20 cellular contexts compared by ENCODE assay signal in genomic region chr2:238433300-238433915, GRCh38. TPM values are rescaled to one million over a fixed set of nuclear protein-coding genes. Genes with fewer than 3 reads are reported as not detected.
DNase-seq lines count a peak whose midpoint lies in the region; ATAC-seq and TF ChIP-seq lines count a peak whose summit lies in the region.
"Had no signal": no experiment of that assay in that cellular context is flagged by ENCODE, and none has a peak within 500 bp of the region (broad histone marks: within the 10 kb centered on the region; RNA-seq: fewer than 3 reads in every experiment).

No MANE protein-coding gene starts in this region.

- H3K4me1 Mint-ChIP-seq in WTC11: no peaks in the 10 kb centered on the region
- H3K4me1 Mint-ChIP-seq in immature natural killer cell: peaks cover 54 to 89% of the 10 kb centered on the region in 2 donors

- no peak overlapping the region for H3K27ac Mint-ChIP-seq in WTC11
- peak overlapping the region in 5 of 6 donors; percentile 25 to 65 (median 34) for H3K27ac Mint-ChIP-seq in immature natural killer cell
- H3K27ac Mint-ChIP-seq: activated CD4-positive, alpha-beta memory T cell treated with anti-CD3 and anti-CD28 coated beads, Interleukin-2, amount 10 ng/mL, durations not matched to agents 7 days and 5 days; activated T-helper 17 cell treated with anti-CD3 and anti-CD28 coated beads, Interleukin-2, amount 50 U/mL, for 72 hours had no signal

- H3K36me3 Mint-ChIP-seq in WTC11 (peaks cover 42% of the 10 kb centered on the region), immature natural killer cell (peaks cover 19 to 34% (median 20%) of the 10 kb centered on the region in 3 donors)

- H3K4me3 ChIP-seq in ACC112 (ENCODE audit: low read depth, low read length) (no peak overlapping the region), GM12875 (ENCODE audit: low read depth, low read length) (no peak overlapping the region), Karpas-422 (ENCODE audit: low read length) (no peak overlapping the region)
- H3K4me3 ChIP-seq: ascending aorta, esophagus muscularis mucosa, right atrium auricular region, SK-N-MC, testis had no signal

- H3K9me3 Mint-ChIP-seq in WTC11: no peaks in the 10 kb centered on the region
- H3K9me3 Mint-ChIP-seq in immature natural killer cell: no peaks in the 10 kb centered on the region
- H3K9me3 Mint-ChIP-seq: activated CD4-positive, alpha-beta memory T cell treated with anti-CD3 and anti-CD28 coated beads, Interleukin-2, amount 10 ng/mL, durations not matched to agents 7 days and 5 days; activated T-helper 17 cell treated with anti-CD3 and anti-CD28 coated beads, Interleukin-2, amount 50 U/mL, for 72 hours had no signal

- CTCF ChIA-PET in WTC11 (lab: Charles Lee): interaction anchor here (0.5 to 4.6 kb wide), 13 partner anchors 12 to 155 kb away, joined by 3 to 61 read pairs (median 4); no protein-coding TSS in a partner anchor

- H3K27ac ChIP-seq in ACC112 (ENCODE audit: low read depth, low read length) (peak overlapping the region; percentile 100), Karpas-422 (ENCODE audit: low read length) (no peak overlapping the region)
- H3K27ac ChIP-seq: ascending aorta, esophagus muscularis mucosa, right atrium auricular region, SK-N-MC, testis had no signal

- H3K4me3 Mint-ChIP-seq in WTC11 (no peak overlapping the region), immature natural killer cell (no peak overlapping the region)
- H3K4me3 Mint-ChIP-seq: activated CD4-positive, alpha-beta memory T cell treated with anti-CD3 and anti-CD28 coated beads, Interleukin-2, amount 10 ng/mL, durations not matched to agents 7 days and 5 days; activated T-helper 17 cell treated with anti-CD3 and anti-CD28 coated beads, Interleukin-2, amount 50 U/mL, for 72 hours had no signal

- H3K27me3 ChIP-seq in ACC112 (ENCODE audit: insufficient read depth, low read length) (no peaks in the 10 kb centered on the region), Karpas-422 (ENCODE audit: low read length) (no peaks in the 10 kb centered on the region)
- H3K27me3 ChIP-seq: ascending aorta, esophagus muscularis mucosa, right atrium auricular region, testis had no signal

- H3K36me3 ChIP-seq in ACC112 (ENCODE audit: insufficient read depth, low read length) (peaks cover 35% of the 10 kb centered on the region), Karpas-422 (ENCODE audit: insufficient read depth, low read length) (peaks cover 19% of the 10 kb centered on the region; the same call in 1 of the 2 replicates)

- no peaks in the 10 kb centered on the region for H3K9me2 ChIP-seq in Karpas-422 (replicated peaks; ENCODE audit: insufficient read depth, low read length)

- H3K9ac ChIP-seq in Karpas-422 (ENCODE audit: low read length): no peak overlapping the region

- no peak overlapping the region for H3K4me2 ChIP-seq in Karpas-422 (ENCODE audit: low read depth, low read length, poor library complexity, severe bottlenecking)

- POLR2A ChIA-PET in WTC11 (lab: Charles Lee): no interaction called here

- H3K4me1 ChIP-seq in ACC112 (ENCODE audit: control insufficient read depth, insufficient read depth, low read length, unreplicated experiment): peaks cover 74% of the 10 kb centered on the region
- H3K4me1 ChIP-seq in Karpas-422 (ENCODE audit: low read length): peaks cover 4% of the 10 kb centered on the region
- H3K4me1 ChIP-seq: testis had no signal

- 0 out of 2 replicates have a peak, but pooled peaks have one; percentile 1 for TF ChIP-seq CTCF in GM12875 (IDR thresholded peaks at IDR 0.05; ENCODE audit: borderline replicate concordance, insufficient read depth, low read depth, low read length)
- TF ChIP-seq CTCF in WTC11 (IDR thresholded peaks at IDR 0.05): no peak

- ATAC-seq in WTC11: peak; percentile 64; the same call in 1 of the 2 replicates
- ATAC-seq in HG02938 (IDR thresholded peaks at IDR 0.05; ENCODE audit: unreplicated experiment): no peak
- no peak for ATAC-seq in activated CD4-positive, CD25-positive, alpha-beta regulatory T cell treated with anti-CD3 and anti-CD28 coated beads, Interleukin-2, amount 50 U/mL, for 24 hours
- ATAC-seq: activated T-helper 17 cell treated with anti-CD3 and anti-CD28 coated beads, Interleukin-2, amount 50 U/mL, for 72 hours had no signal

- no peaks in the 10 kb centered on the region for H3K9me3 ChIP-seq in Karpas-422 (ENCODE audit: low read length)
- H3K9me3 ChIP-seq: testis had no signal

- H4K20me1 ChIP-seq in Karpas-422 (ENCODE audit: insufficient read depth, low read depth, low read length): peaks cover 17% of the 10 kb centered on the region

- no peaks in the 10 kb centered on the region for H3K27me3 Mint-ChIP-seq in WTC11 (ENCODE audit: low read depth)
- H3K27me3 Mint-ChIP-seq in immature natural killer cell (ENCODE audit: low read depth in 3 of 3): no peaks in the 10 kb centered on the region
- H3K27me3 Mint-ChIP-seq: activated CD4-positive, alpha-beta memory T cell treated with anti-CD3 and anti-CD28 coated beads, Interleukin-2, amount 10 ng/mL, durations not matched to agents 7 days and 5 days; activated T-helper 17 cell treated with anti-CD3 and anti-CD28 coated beads, Interleukin-2, amount 50 U/mL, for 72 hours had no signal

- no peak for DNase-seq in WTC11 (ENCODE audit: low spot score)
- DNase-seq in immature natural killer cell: no peak
- DNase-seq in Karpas-422: no peak
- no peak for DNase-seq in stimulated activated CD4-positive, alpha-beta T cell treated with anti-CD3 and anti-CD28 coated beads, Interleukin-4, amount 100 ng/mL, for 24 hours
- DNase-seq: activated CD4-positive, alpha-beta memory T cell treated with anti-CD3 and anti-CD28 coated beads, Interleukin-2, amount 10 ng/mL, durations not matched to agents 7 days and 5 days; COR-L47; H7; head of caudate nucleus; NCI-H187 treated with DMSO at 0.1 percent for 48 hours; NCI-H510A; testis had no signal

- H3K79me2 ChIP-seq in ACC112 (ENCODE audit: control insufficient read depth, insufficient read depth, low read length, unreplicated experiment) (peaks cover 83% of the 10 kb centered on the region), Karpas-422 (ENCODE audit: low read length) (peaks cover 93% of the 10 kb centered on the region)

- H2AFZ ChIP-seq in ACC112 (ENCODE audit: low read length, unreplicated experiment) (no peak overlapping the region), Karpas-422 (ENCODE audit: low read length) (no peak overlapping the region)

TF ChIP-seq in WTC11, 78 proteins besides CTCF, POLR2A, EP300 and RAD21:
- TF ChIP-seq CREM (CRISPR knock-in tag; IDR thresholded peaks at IDR 0.05) (no peak), RORB (CRISPR knock-in tag; IDR thresholded peaks at IDR 0.05) (no peak), ZNF263 (CRISPR knock-in tag; IDR thresholded peaks at IDR 0.05; ENCODE audit: low read depth) (no peak), JUN (CRISPR knock-in tag; IDR thresholded peaks at IDR 0.05) (no peak), TEAD1 (CRISPR knock-in tag; IDR thresholded peaks at IDR 0.05) (no peak), SP1 (CRISPR knock-in tag; conservative IDR thresholded peaks at IDR 0.05) (no peak), CDX4 (CRISPR knock-in tag; IDR thresholded peaks at IDR 0.05; ENCODE audit: borderline replicate concordance) (no peak), NFYB (CRISPR knock-in tag; conservative IDR thresholded peaks at IDR 0.05; ENCODE audit: low read depth) (no peak), ZNF416 (CRISPR knock-in tag; IDR thresholded peaks at IDR 0.05) (no peak)
- TF ChIP-seq, protein P1, sequence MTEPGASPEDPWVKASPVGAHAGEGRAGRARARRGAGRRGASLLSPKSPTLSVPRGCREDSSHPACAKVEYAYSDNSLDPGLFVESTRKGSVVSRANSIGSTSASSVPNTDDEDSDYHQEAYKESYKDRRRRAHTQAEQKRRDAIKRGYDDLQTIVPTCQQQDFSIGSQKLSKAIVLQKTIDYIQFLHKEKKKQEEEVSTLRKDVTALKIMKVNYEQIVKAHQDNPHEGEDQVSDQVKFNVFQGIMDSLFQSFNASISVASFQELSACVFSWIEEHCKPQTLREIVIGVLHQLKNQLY (CRISPR knock-in tag; IDR thresholded peaks at IDR 0.05): no peak
- TF ChIP-seq, protein P2, sequence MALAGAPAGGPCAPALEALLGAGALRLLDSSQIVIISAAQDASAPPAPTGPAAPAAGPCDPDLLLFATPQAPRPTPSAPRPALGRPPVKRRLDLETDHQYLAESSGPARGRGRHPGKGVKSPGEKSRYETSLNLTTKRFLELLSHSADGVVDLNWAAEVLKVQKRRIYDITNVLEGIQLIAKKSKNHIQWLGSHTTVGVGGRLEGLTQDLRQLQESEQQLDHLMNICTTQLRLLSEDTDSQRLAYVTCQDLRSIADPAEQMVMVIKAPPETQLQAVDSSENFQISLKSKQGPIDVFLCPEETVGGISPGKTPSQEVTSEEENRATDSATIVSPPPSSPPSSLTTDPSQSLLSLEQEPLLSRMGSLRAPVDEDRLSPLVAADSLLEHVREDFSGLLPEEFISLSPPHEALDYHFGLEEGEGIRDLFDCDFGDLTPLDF (CRISPR knock-in tag; IDR thresholded peaks at IDR 0.05): no peak
TF ChIP-seq in WTC11: peak in this region for 0.

RNA-seq across cellular contexts. Expression of gene ASB1, which starts 6.7 kb away (rescaled TPM):
- total RNA-seq in WTC11 (2021): 36.2 to 43.9 TPM (median 39.1 TPM) in 3 replicates
- 10 to 100 TPM; 30.3 to 53.8 (median 48.1) TPM for polyA plus RNA-seq in immature natural killer cell
- total RNA-seq in Karpas-422 (2014; rRNA removed; shearing (Covaris generic); ENCODE audit: low replicate concordance): 25.1 and 37.0 TPM in 2 replicates
